10 cellular contexts compared by ENCODE assay signal in genomic region chr3:9854291-9854940, GRCh38. TPM values are rescaled to one million over a fixed set of nuclear protein-coding genes. Genes with fewer than 3 reads are reported as not detected.
DNase-seq lines count a peak whose midpoint lies in the region; ATAC-seq, FAIRE-seq and TF ChIP-seq lines count a peak whose summit lies in the region.
"Not testable (repeated sequence)": the region's sequence is repeated elsewhere in the genome, so short reads cannot be mapped to it uniquely, and the experiment has no call there.
"Had no signal": no experiment of that assay in that cellular context is flagged by ENCODE, and none has a peak within 500 bp of the region (broad histone marks: within the 10 kb centered on the region; RNA-seq: fewer than 3 reads in every experiment).

No MANE protein-coding gene starts in this region.

- not testable (repeated sequence) for H4K20me1 ChIP-seq in K562 (replicated peaks; ENCODE audit: control insufficient read depth, insufficient read depth, low read length)

- not testable (repeated sequence) for H3K36me3 ChIP-seq in K562 (ENCODE audit: control insufficient read depth, insufficient read depth, low read length); lower lobe of right lung

- H2AFZ ChIP-seq in K562 (ENCODE audit: low read depth, low read length) = peak overlapping the region; percentile 55; the same call in 1 of the 2 replicates

- peak; percentile 55 for ATAC-seq in K562
- ATAC-seq in lower lobe of right lung = peak in 1 of 2 donors; percentile 49

- not testable (repeated sequence) for TF ChIP-seq POLR2A in K562 (conservative IDR thresholded peaks at IDR 0.05)

- not testable (repeated sequence) for H3K9me3 ChIP-seq in K562 (replicated peaks; ENCODE audit: control insufficient read depth, insufficient read depth, low read depth, low read length); lower lobe of right lung

- H3K4me3 ChIP-seq in K562, lower lobe of right lung: not testable (repeated sequence)

- not testable (repeated sequence) for H3K79me2 ChIP-seq in K562 (ENCODE audit: control insufficient read depth, insufficient read depth, low read length)

- not testable (repeated sequence) for H3K9me1 ChIP-seq in K562 (ENCODE audit: control insufficient read depth, insufficient read depth, low read length)

- CTCF ChIA-PET in K562 (lab: Yijun Ruan, JAX; ENCODE audit: low intra/inter-chr PET ratio) = interaction anchor here (0.6 kb wide), 1 partner anchor 474 kb away, joined by 3 read pairs; no protein-coding TSS in a partner anchor

- intact Hi-C loops in K562 (cut with micrococcal nuclease); lower lobe of right lung (cut with DNase I); posterior vena cava (cut with DNase I): not testable (repeated sequence)

- FAIRE-seq in K562 (lab: Jason Lieb, UNC) = not testable (repeated sequence)

- POLR2A ChIA-PET in K562 (lab: Yijun Ruan, JAX) = interaction anchor here (0.6 to 2.4 kb wide), 4 partner anchors 10 to 129 kb away, joined by 3 to 5 read pairs (median 4); partner anchors contain the start of genes ARPC4 and TADA3

- BruUV-seq in K562 (replicated peaks; lab: Mats Ljungman, UMichigan) = not testable (repeated sequence)

- in situ Hi-C loops in K562 (cut with MboI) = not testable (repeated sequence)

- TF ChIP-seq RAD21 in K562 (CRISPR knock-in tag; conservative IDR thresholded peaks at IDR 0.05 in 1 of 2, IDR thresholded peaks at IDR 0.05 in 1 of 2) = not testable (repeated sequence)

- not testable (repeated sequence) for H3K4me2 ChIP-seq in K562 (ENCODE audit: insufficient read depth, low read length)

- not testable (repeated sequence) for TF ChIP-seq CTCF in K562 (IDR thresholded peaks at IDR 0.05 in 2 of 3, conservative IDR thresholded peaks at IDR 0.05 in 1 of 3; ENCODE audit: insufficient read depth in 2 of 3, low read depth in 1 of 3, low read length in 3 of 3); lower lobe of right lung (IDR thresholded peaks at IDR 0.05)

- TF ChIP-seq EP300 in K562 (IDR thresholded peaks at IDR 0.05; ENCODE audit: low read length) = not testable (repeated sequence)

- not testable (repeated sequence) for H3K4me1 ChIP-seq in K562 (replicated peaks in 1 of 2; ENCODE audit: control insufficient read depth in 2 of 2, insufficient read depth in 2 of 2, low read length in 2 of 2); lower lobe of right lung

- 0 out of 4 replicates have a peak overlapping the region, but pooled peaks of 1 of the 2 experiments have one; percentile 63 for H3K9ac ChIP-seq in K562 (ENCODE audit: insufficient read depth in 1 of 2, low read depth in 2 of 2, low read length in 2 of 2)

- H3K27me3 ChIP-seq in K562 (ENCODE audit: control insufficient read depth in 2 of 2, insufficient read depth in 2 of 2, low read length in 2 of 2); lower lobe of right lung (ENCODE audit: low read depth): not testable (repeated sequence)

- not testable (repeated sequence) for H3K27ac ChIP-seq in K562 (ENCODE audit: extremely low read depth, low read depth, low read length); lower lobe of right lung

- DNase-seq in DMS79 treated with DMSO at 0.1 percent for 48 hours (lab: John Stamatoyannopoulos, UW) (peak; percentile 7), NCI-H2029 treated with DMSO at 0.1 percent for 48 hours (lab: John Stamatoyannopoulos, UW) (peak; percentile 28), NCI-H748 (lab: John Stamatoyannopoulos, UW; ENCODE audit: unreplicated experiment) (peak; percentile 29), lower lobe of right lung (peak; percentile 48), posterior vena cava (ENCODE audit: low spot score) (peak; percentile 53)
- DNase-seq in K562 (ENCODE audit: extremely low read depth in 1 of 4, low spot score in 3 of 4) = not testable (repeated sequence)

- WGBS in K562 (ENCODE audit: insufficient coverage, low coverage, missing lambda C conversion rate) = 55% methylated on average over 11 of the region's 11 CpGs

RNA-seq across cellular contexts. Expression of gene RPUSD3, which starts 10.6 kb away (rescaled TPM):
- total RNA-seq in K562 (2011; cell fraction: chromatin; rRNA removed; ENCODE audit: low replicate concordance) = 79.3 and 118 TPM in 2 replicates
- total RNA-seq in K562 (2011; cell fraction: nucleolus; rRNA removed) = 76.7 and 80.0 TPM in 2 replicates
- 76.9 and 87.5 TPM in 2 replicates for total RNA-seq in K562 (2011; cell fraction: nucleoplasm; rRNA removed)
- total RNA-seq in K562 (2014; rRNA removed) (73.0 and 90.5 TPM in 2 replicates), K562 (2014; rRNA removed; fragmentation: Illumina TruSeq; extraction: Trizol) (44.3 and 55.8 TPM in 2 replicates), K562 (2015; rRNA removed; fragmentation: Illumina TruSeq; extraction: Trizol) (51.5 and 59.3 TPM in 2 replicates), K562 (2021) (99.0 and 100 TPM in 2 replicates), lower lobe of right lung (36.5 TPM), posterior vena cava (10 to 100 TPM; 18.2 to 20.0 TPM)
- polyA plus RNA-seq in K562 (2011; rRNA removed) (56.1 and 104 TPM in 2 replicates), K562 (2014; fragmentation: Illumina TruSeq; extraction: Trizol) (98.2 and 119 TPM in 2 replicates), K562 (2014; fragmentation: Nextera tagmentation; extraction: Ambion mirVana) (10 to 100 TPM; 13.8 to 26.4 TPM), K562 (2014; rRNA removed) (66.6 and 76.8 TPM in 2 replicates)
- polyA plus RNA-seq in K562 (2011; cell fraction: cytosol; rRNA removed) = 77.0 and 146 TPM in 2 replicates
- polyA plus RNA-seq in K562 (2011; cell fraction: nucleus; rRNA removed) = 62.9 and 99.5 TPM in 2 replicates
- 69.4 and 77.4 TPM in 2 replicates for polyA plus RNA-seq in K562 (2012)
- polyA minus RNA-seq in K562 (2011; rRNA and poly(A)+ RNA removed) = 42.4 and 42.7 TPM in 2 replicates
- polyA minus RNA-seq in K562 (2011; cell fraction: cytosol; rRNA and poly(A)+ RNA removed) = 33.5 and 40.3 TPM in 2 replicates
- polyA minus RNA-seq in K562 (2011; cell fraction: nucleus; rRNA and poly(A)+ RNA removed) = 26.7 and 27.1 TPM in 2 replicates

RNA-seq across cellular contexts. Expression of gene CIDEC, which starts 25.6 kb away (rescaled TPM):
- total RNA-seq in K562 (2011; cell fraction: chromatin; rRNA removed; ENCODE audit: low replicate concordance) = not detected in 2 replicates
- not detected in 2 replicates for total RNA-seq in K562 (2011; cell fraction: nucleolus; rRNA removed)
- total RNA-seq in K562 (2011; cell fraction: nucleoplasm; rRNA removed) = not detected in 2 replicates
- total RNA-seq in K562 (2014; rRNA removed) (not detected in 2 replicates), K562 (2014; rRNA removed; fragmentation: Illumina TruSeq; extraction: Trizol) (not detected in 2 replicates), K562 (2015; rRNA removed; fragmentation: Illumina TruSeq; extraction: Trizol) (not detected in 2 replicates), K562 (2021) (not detected in 2 replicates), lower lobe of right lung (not detected), posterior vena cava (1 to 10 TPM; 1.2 to 2.9 TPM)
- polyA plus RNA-seq in K562 (2011; rRNA removed) (not detected in 2 replicates), K562 (2014; fragmentation: Illumina TruSeq; extraction: Trizol) (not detected in 2 replicates), K562 (2014; fragmentation: Nextera tagmentation; extraction: Ambion mirVana) (not detected), K562 (2014; rRNA removed) (not detected in 2 replicates)
- polyA plus RNA-seq in K562 (2011; cell fraction: cytosol; rRNA removed) = 0.09 and 0.39 TPM in 2 replicates
- polyA plus RNA-seq in K562 (2011; cell fraction: nucleus; rRNA removed) = not detected in 2 replicates
- not detected in 2 replicates for polyA plus RNA-seq in K562 (2012)
- polyA minus RNA-seq in K562 (2011; rRNA and poly(A)+ RNA removed) = not detected in 2 replicates
- not detected in 2 replicates for polyA minus RNA-seq in K562 (2011; cell fraction: cytosol; rRNA and poly(A)+ RNA removed)
- not detected in 2 replicates for polyA minus RNA-seq in K562 (2011; cell fraction: nucleus; rRNA and poly(A)+ RNA removed)
- total RNA-seq: CD8-positive, alpha-beta memory T cell; HFFc6; MCF 10A had no signal
- polyA plus RNA-seq: CD8-positive, alpha-beta memory T cell; SK-N-SH had no signal

RNA-seq across cellular contexts. Expression of gene JAGN1, which starts 36.0 kb away (rescaled TPM):
- total RNA-seq in K562 (2011; cell fraction: chromatin; rRNA removed; ENCODE audit: low replicate concordance) = 61.7 and 101 TPM in 2 replicates
- total RNA-seq in K562 (2011; cell fraction: nucleolus; rRNA removed) = 84.5 and 103 TPM in 2 replicates
- 97.8 and 112 TPM in 2 replicates for total RNA-seq in K562 (2011; cell fraction: nucleoplasm; rRNA removed)
- total RNA-seq in K562 (2014; rRNA removed) = 38.9 and 41.1 TPM in 2 replicates
- 40.3 and 42.4 TPM in 2 replicates for total RNA-seq in K562 (2014; rRNA removed; fragmentation: Illumina TruSeq; extraction: Trizol)
- 31.1 and 33.9 TPM in 2 replicates for total RNA-seq in K562 (2015; rRNA removed; fragmentation: Illumina TruSeq; extraction: Trizol)
- 57.2 and 58.8 TPM in 2 replicates for total RNA-seq in K562 (2021)
- 66.3 and 77.8 TPM in 2 replicates for polyA plus RNA-seq in K562 (2011; rRNA removed)
- 70.4 and 88.4 TPM in 2 replicates for polyA plus RNA-seq in K562 (2011; cell fraction: cytosol; rRNA removed)
- 37.0 and 45.1 TPM in 2 replicates for polyA plus RNA-seq in K562 (2011; cell fraction: nucleus; rRNA removed)
- polyA plus RNA-seq in K562 (2012) = 56.0 and 64.7 TPM in 2 replicates
- polyA plus RNA-seq in K562 (2014; fragmentation: Illumina TruSeq; extraction: Trizol) = 52.3 and 62.6 TPM in 2 replicates
- 10 to 100 TPM; 31.6 to 33.3 TPM for polyA plus RNA-seq in K562 (2014; fragmentation: Nextera tagmentation; extraction: Ambion mirVana)
- 49.8 and 54.6 TPM in 2 replicates for polyA plus RNA-seq in K562 (2014; rRNA removed)
- polyA minus RNA-seq in K562 (2011; rRNA and poly(A)+ RNA removed) = 58.7 and 70.5 TPM in 2 replicates
- polyA minus RNA-seq in K562 (2011; cell fraction: cytosol; rRNA and poly(A)+ RNA removed) = 27.5 and 42.9 TPM in 2 replicates
- 16.8 and 25.8 TPM in 2 replicates for polyA minus RNA-seq in K562 (2011; cell fraction: nucleus; rRNA and poly(A)+ RNA removed)
- total RNA-seq in lower lobe of right lung = 23.8 TPM
- total RNA-seq in posterior vena cava = 10 to 100 TPM; 19.6 to 20.0 TPM

RNA-seq across cellular contexts. Expression of gene TTLL3, which starts 44.4 kb away (rescaled TPM):
- 652 and 1,082 TPM in 2 replicates for total RNA-seq in K562 (2011; cell fraction: chromatin; rRNA removed; ENCODE audit: low replicate concordance)
- 407 and 449 TPM in 2 replicates for total RNA-seq in K562 (2011; cell fraction: nucleolus; rRNA removed)
- 488 and 686 TPM in 2 replicates for total RNA-seq in K562 (2011; cell fraction: nucleoplasm; rRNA removed)
- total RNA-seq in K562 (2014; rRNA removed) (30.7 and 34.0 TPM in 2 replicates), K562 (2014; rRNA removed; fragmentation: Illumina TruSeq; extraction: Trizol) (28.7 and 33.0 TPM in 2 replicates), K562 (2015; rRNA removed; fragmentation: Illumina TruSeq; extraction: Trizol) (31.6 and 33.2 TPM in 2 replicates), K562 (2021) (53.7 and 63.6 TPM in 2 replicates), lower lobe of right lung (50.0 TPM), posterior vena cava (10 to 100 TPM; 24.9 to 44.4 TPM)
- polyA plus RNA-seq in K562 (2011; rRNA removed) (95.8 and 120 TPM in 2 replicates), K562 (2014; fragmentation: Illumina TruSeq; extraction: Trizol) (53.8 and 60.9 TPM in 2 replicates), K562 (2014; fragmentation: Nextera tagmentation; extraction: Ambion mirVana) (10 to 100 TPM in 1 of 2 experiments, 1 to 10 TPM in 1; 8.9 to 11.6 TPM), K562 (2014; rRNA removed) (72.7 and 106 TPM in 2 replicates)
- 71.0 and 73.2 TPM in 2 replicates for polyA plus RNA-seq in K562 (2011; cell fraction: cytosol; rRNA removed)
- 641 and 948 TPM in 2 replicates for polyA plus RNA-seq in K562 (2011; cell fraction: nucleus; rRNA removed)
- polyA plus RNA-seq in K562 (2012) = 65.7 and 182 TPM in 2 replicates
- polyA minus RNA-seq in K562 (2011; rRNA and poly(A)+ RNA removed) = 99.7 and 103 TPM in 2 replicates
- 19.4 and 21.8 TPM in 2 replicates for polyA minus RNA-seq in K562 (2011; cell fraction: cytosol; rRNA and poly(A)+ RNA removed)
- 133 and 150 TPM in 2 replicates for polyA minus RNA-seq in K562 (2011; cell fraction: nucleus; rRNA and poly(A)+ RNA removed)

RNA-seq across cellular contexts. Expression of gene IL17RE, which starts 48.2 kb away (rescaled TPM):
- total RNA-seq in K562 (2011; cell fraction: chromatin; rRNA removed; ENCODE audit: low replicate concordance) = 4.4 and 7.9 TPM in 2 replicates
- total RNA-seq in K562 (2011; cell fraction: nucleolus; rRNA removed) = 2.8 and 5.7 TPM in 2 replicates
- 4.6 and 5.8 TPM in 2 replicates for total RNA-seq in K562 (2011; cell fraction: nucleoplasm; rRNA removed)
- 0.20 TPM in 1 of 2 replicates, not detected in the other for total RNA-seq in K562 (2014; rRNA removed)
- 0.48 and 0.51 TPM in 2 replicates for total RNA-seq in K562 (2014; rRNA removed; fragmentation: Illumina TruSeq; extraction: Trizol)
- 0.26 TPM in 1 of 2 replicates, not detected in the other for total RNA-seq in K562 (2015; rRNA removed; fragmentation: Illumina TruSeq; extraction: Trizol)
- total RNA-seq in K562 (2021) = 0.47 and 0.72 TPM in 2 replicates
- 1.1 and 1.9 TPM in 2 replicates for polyA plus RNA-seq in K562 (2011; rRNA removed)
- polyA plus RNA-seq in K562 (2011; cell fraction: cytosol; rRNA removed) = 0.29 and 1.2 TPM in 2 replicates
- polyA plus RNA-seq in K562 (2011; cell fraction: nucleus; rRNA removed) = 3.7 and 5.1 TPM in 2 replicates
- 0.46 and 0.91 TPM in 2 replicates for polyA plus RNA-seq in K562 (2012)
- polyA plus RNA-seq in K562 (2014; fragmentation: Illumina TruSeq; extraction: Trizol) = 0.39 and 0.73 TPM in 2 replicates
- not detected for polyA plus RNA-seq in K562 (2014; fragmentation: Nextera tagmentation; extraction: Ambion mirVana)
- 0.23 and 0.32 TPM in 2 replicates for polyA plus RNA-seq in K562 (2014; rRNA removed)
- polyA minus RNA-seq in K562 (2011; rRNA and poly(A)+ RNA removed) = 0.67 and 1.0 TPM in 2 replicates
- not detected in 2 replicates for polyA minus RNA-seq in K562 (2011; cell fraction: cytosol; rRNA and poly(A)+ RNA removed)
- polyA minus RNA-seq in K562 (2011; cell fraction: nucleus; rRNA and poly(A)+ RNA removed) = 0.67 and 1.7 TPM in 2 replicates
- total RNA-seq in lower lobe of right lung = 21.5 TPM
- total RNA-seq in posterior vena cava = 1 to 10 TPM; 9.6 to 10.0 TPM
